ENCODE assay signal across 14 cellular contexts in genomic region chr1:36456391-36456928, GRCh38. TPM values are rescaled to one million over a fixed set of nuclear protein-coding genes. Genes with fewer than 3 reads are reported as not detected.
"Had no signal": no experiment of that assay in that cellular context is flagged by ENCODE, and none has a peak within 500 bp of the region (broad histone marks: within the 10 kb centered on the region; RNA-seq: fewer than 3 reads in every experiment).

No MANE protein-coding gene starts in this region.

- DNase-seq: activated CD4-positive, alpha-beta T cell treated with anti-CD3 and anti-CD28 coated beads for 4 hours; effector memory CD4-positive, alpha-beta T cell; heart left ventricle; left colon; midbrain; substantia nigra; trophoblast cell had no signal

- H3K4me3 Mint-ChIP-seq: activated T-helper 17 cell treated with anti-CD3 and anti-CD28 coated beads, Interleukin-2, amount 50 U/mL, for 72 hours had no signal

- H3K9me3 Mint-ChIP-seq: activated T-helper 17 cell treated with anti-CD3 and anti-CD28 coated beads, Interleukin-2, amount 50 U/mL, for 72 hours had no signal

- H3K27me3 ChIP-seq: ascending aorta, cardiac muscle cell, heart left ventricle, SJSA1 had no signal

- H3K27me3 Mint-ChIP-seq: activated T-helper 17 cell treated with anti-CD3 and anti-CD28 coated beads, Interleukin-2, amount 50 U/mL, for 72 hours had no signal

- H3K9me3 ChIP-seq: ascending aorta, heart left ventricle, SJSA1 had no signal

- H3K4me3 ChIP-seq: ascending aorta, cardiac muscle cell, heart left ventricle, lung, SJSA1, skin epidermis had no signal

- H3K27ac Mint-ChIP-seq: activated T-helper 17 cell treated with anti-CD3 and anti-CD28 coated beads, Interleukin-2, amount 50 U/mL, for 72 hours had no signal

- H3K27ac ChIP-seq: ascending aorta, cardiac muscle cell, heart left ventricle, SJSA1, VCaP had no signal

- ATAC-seq: activated T-helper 17 cell treated with anti-CD3 and anti-CD28 coated beads, Interleukin-2, amount 50 U/mL, for 72 hours; heart left ventricle; left colon had no signal

- H3K4me1 ChIP-seq: ascending aorta, SJSA1 had no signal

RNA-seq across cellular contexts. Expression of gene CSF3R, which starts 26.3 kb away (rescaled TPM):
- total RNA-seq: SJSA1 had no signal
